Comparison of ENCODE assay signal across 8 cellular contexts in genomic region chr6:138765896-138766487, GRCh38. TPM values are rescaled to one million over a fixed set of nuclear protein-coding genes. Genes with fewer than 3 reads are reported as not detected.
DNase-seq lines count a peak whose midpoint lies in the region; ATAC-seq, FAIRE-seq and TF ChIP-seq lines count a peak whose summit lies in the region.

No MANE protein-coding gene starts in this region.

- no peak overlapping the region for H3K4me2 ChIP-seq in A549

- TF ChIP-seq RAD21 in A549 (conservative IDR thresholded peaks at IDR 0.05 in 1 of 2, IDR thresholded peaks at IDR 0.05 in 1 of 2), result peak; percentile 70 to 78

- peak; percentile 66 for TF ChIP-seq CTCF in A549 (IDR thresholded peaks at IDR 0.05)
- TF ChIP-seq CTCF in GM12864 (IDR thresholded peaks at IDR 0.05; ENCODE audit: low read depth, low read length, missing control alignments), result peak; percentile 39
- peak; percentile 59 for TF ChIP-seq CTCF in choroid plexus epithelial cell (conservative IDR thresholded peaks at IDR 0.05; ENCODE audit: low read depth, low read length)

- no peak for FAIRE-seq in A549 (lab: Jason Lieb, UNC)

- no peak for ATAC-seq in A549
- no peak for ATAC-seq in activated CD8-positive, alpha-beta memory T cell treated with anti-CD3 and anti-CD28 coated beads, Interleukin-2, amount 10 ng/mL, durations not matched to agents 7 days and 5 days
- ATAC-seq in activated T-helper 17 cell treated with anti-CD3 and anti-CD28 coated beads, Interleukin-2, amount 50 U/mL, for 72 hours (replicated peaks), result no peak

- no peak overlapping the region for H3K4me3 ChIP-seq in A549
- H3K4me3 ChIP-seq in GM12864 (ENCODE audit: low read depth, low read length), result no peak overlapping the region
- no peak overlapping the region for H3K4me3 ChIP-seq in choroid plexus epithelial cell (ENCODE audit: low read depth, low read length)

- no peak overlapping the region for H3K4me3 Mint-ChIP-seq in activated CD8-positive, alpha-beta memory T cell treated with anti-CD3 and anti-CD28 coated beads, Interleukin-2, amount 10 ng/mL, durations not matched to agents 7 days and 5 days
- no peak overlapping the region for H3K4me3 Mint-ChIP-seq in activated T-helper 17 cell treated with anti-CD3 and anti-CD28 coated beads, Interleukin-2, amount 50 U/mL, for 72 hours

- POLR2A ChIA-PET in A549 (lab: Yijun Ruan, JAX), result no interaction called here

- CTCF ChIA-PET in A549 (lab: Yijun Ruan, JAX), result interaction anchor here (0.6 to 6.9 kb wide), 25 partner anchors 12 to 657 kb away, joined by 3 to 65 read pairs (median 3); no protein-coding TSS in a partner anchor
- CTCF ChIA-PET in activated CD8-positive, alpha-beta memory T cell treated with anti-CD3 and anti-CD28 coated beads, Interleukin-2, amount 10 ng/mL, durations not matched to agents 7 days and 5 days (lab: Charles Lee), result interaction anchor here (0.7 to 4.6 kb wide), 12 partner anchors 9 to 599 kb away, joined by 3 to 49 read pairs (median 4); no protein-coding TSS in a partner anchor

- peak; percentile 28 to 31 for DNase-seq in A549 (ENCODE audit: low read depth in 1 of 2, low spot score in 1 of 2)
- DNase-seq in GM12864 (ENCODE audit: low read depth), result no peak
- DNase-seq in NCI-H345 (lab: John Stamatoyannopoulos, UW), result peak; percentile 52
- peak; percentile 73 for DNase-seq in choroid plexus epithelial cell (ENCODE audit: low read depth)
- DNase-seq in middle frontal gyrus (ENCODE audit: extremely low spot score, low spot score), result peak; percentile 40
- DNase-seq in activated CD8-positive, alpha-beta memory T cell treated with anti-CD3 and anti-CD28 coated beads, Interleukin-2, amount 10 ng/mL, durations not matched to agents 7 days and 5 days, result no peak
- no peak for DNase-seq in activated CD8-positive, alpha-beta memory T cell treated with anti-CD3 and anti-CD28 coated beads, Interleukin-2, amount 50 U/mL, for 48 hours

- no peak overlapping the region for H3K27ac Mint-ChIP-seq in activated CD8-positive, alpha-beta memory T cell treated with anti-CD3 and anti-CD28 coated beads, Interleukin-2, amount 10 ng/mL, durations not matched to agents 7 days and 5 days
- H3K27ac Mint-ChIP-seq in activated T-helper 17 cell treated with anti-CD3 and anti-CD28 coated beads, Interleukin-2, amount 50 U/mL, for 72 hours, result no peak overlapping the region

- TF ChIP-seq POLR2A in A549 (IDR thresholded peaks at IDR 0.05; ENCODE audit: low read length), result no peak

- 86% methylated on average over 3 of the region's 3 CpGs for WGBS in A549 (ENCODE audit: missing lambda C conversion rate)

- H3K4me1 ChIP-seq in A549, result no peaks in the 10 kb centered on the region

- TF ChIP-seq EP300 in A549 (IDR thresholded peaks at IDR 0.05), result no peak

- H3K27ac ChIP-seq in A549, result no peak overlapping the region

- no peaks in the 10 kb centered on the region for H3K36me3 Mint-ChIP-seq in activated CD8-positive, alpha-beta memory T cell treated with anti-CD3 and anti-CD28 coated beads, Interleukin-2, amount 10 ng/mL, durations not matched to agents 7 days and 5 days
- no peaks in the 10 kb centered on the region for H3K36me3 Mint-ChIP-seq in activated T-helper 17 cell treated with anti-CD3 and anti-CD28 coated beads, Interleukin-2, amount 50 U/mL, for 72 hours (ENCODE audit: low read depth)

- H3K4me1 Mint-ChIP-seq in activated CD8-positive, alpha-beta memory T cell treated with anti-CD3 and anti-CD28 coated beads, Interleukin-2, amount 10 ng/mL, durations not matched to agents 7 days and 5 days, result peaks cover 4% of the 10 kb centered on the region
- no peaks in the 10 kb centered on the region for H3K4me1 Mint-ChIP-seq in activated T-helper 17 cell treated with anti-CD3 and anti-CD28 coated beads, Interleukin-2, amount 50 U/mL, for 72 hours

- no peaks in the 10 kb centered on the region for H3K9me3 Mint-ChIP-seq in activated CD8-positive, alpha-beta memory T cell treated with anti-CD3 and anti-CD28 coated beads, Interleukin-2, amount 10 ng/mL, durations not matched to agents 7 days and 5 days (ENCODE audit: low read depth)
- no peaks in the 10 kb centered on the region for H3K9me3 Mint-ChIP-seq in activated T-helper 17 cell treated with anti-CD3 and anti-CD28 coated beads, Interleukin-2, amount 50 U/mL, for 72 hours

- no peaks in the 10 kb centered on the region for H3K9me3 ChIP-seq in A549

- no peaks in the 10 kb centered on the region for H3K27me3 Mint-ChIP-seq in activated CD8-positive, alpha-beta memory T cell treated with anti-CD3 and anti-CD28 coated beads, Interleukin-2, amount 10 ng/mL, durations not matched to agents 7 days and 5 days
- no peaks in the 10 kb centered on the region for H3K27me3 Mint-ChIP-seq in activated T-helper 17 cell treated with anti-CD3 and anti-CD28 coated beads, Interleukin-2, amount 50 U/mL, for 72 hours

TF ChIP-seq in A549, 52 proteins besides CTCF, POLR2A, EP300 and RAD21:
- TF ChIP-seq SMC3 (IDR thresholded peaks at IDR 0.05) (peak; percentile 79), POLR2AphosphoS2 (conservative IDR thresholded peaks at IDR 0.05; ENCODE audit: low read length) (no peak)

RNA-seq across cellular contexts. Expression of gene CCDC28A, which starts 7.6 kb away (rescaled TPM):
- 17.5 and 23.0 TPM in 2 replicates for polyA plus RNA-seq in A549 (2011; rRNA removed)
- polyA plus RNA-seq in A549 (2012; cell fraction: cytosol; rRNA removed), result 5.2 and 5.5 TPM in 2 replicates
- polyA plus RNA-seq in A549 (2012; cell fraction: nucleus; rRNA removed), result 1.4 and 2.6 TPM in 2 replicates
- 8.4 to 11.6 TPM (median 9.0 TPM) in 3 replicates for polyA plus RNA-seq in A549 (2017; fragmentation: RNase III; extraction: RNeasy Plus Mini Kit Qiagen cat#74134 plus additional on column Dnase treatment)
- 2.6 and 5.2 TPM in 2 replicates for polyA minus RNA-seq in A549 (2011; rRNA and poly(A)+ RNA removed)
- total RNA-seq in activated CD8-positive, alpha-beta memory T cell treated with anti-CD3 and anti-CD28 coated beads, Interleukin-2, amount 10 ng/mL, durations not matched to agents 7 days and 5 days, result 10 to 100 TPM; 17.4 to 22.8 TPM
- 10 to 100 TPM; 16.8 to 28.2 TPM for total RNA-seq in activated T-helper 17 cell treated with anti-CD3 and anti-CD28 coated beads, Interleukin-2, amount 50 U/mL, for 72 hours

RNA-seq across cellular contexts. Expression of gene ECT2L, which starts 29.9 kb away (rescaled TPM):
- 0.01 and 0.05 TPM in 2 replicates for polyA plus RNA-seq in A549 (2011; rRNA removed)
- polyA plus RNA-seq in A549 (2012; cell fraction: cytosol; rRNA removed), result not detected in 2 replicates
- not detected in 2 replicates for polyA plus RNA-seq in A549 (2012; cell fraction: nucleus; rRNA removed)
- not detected in 3 replicates for polyA plus RNA-seq in A549 (2017; fragmentation: RNase III; extraction: RNeasy Plus Mini Kit Qiagen cat#74134 plus additional on column Dnase treatment)
- polyA minus RNA-seq in A549 (2011; rRNA and poly(A)+ RNA removed), result not detected in 2 replicates
- not detected for total RNA-seq in activated CD8-positive, alpha-beta memory T cell treated with anti-CD3 and anti-CD28 coated beads, Interleukin-2, amount 10 ng/mL, durations not matched to agents 7 days and 5 days
- under 1 TPM in 1 of 2 donors, not detected in 1; 0.11 TPM for total RNA-seq in activated T-helper 17 cell treated with anti-CD3 and anti-CD28 coated beads, Interleukin-2, amount 50 U/mL, for 72 hours

Comparison
In these comparisons a context has a peak if more than half of its experiments do, and no peak if none do; other contexts are left out.
1. DNase-seq: peak in A549 (2 of 2), NCI-H345 (single experiment), choroid plexus epithelial cell (single experiment) and middle frontal gyrus (single experiment); none in GM12864 (single experiment), activated CD8-positive, alpha-beta memory T cell treated with anti-CD3 and anti-CD28 coated beads, Interleukin-2, amount 10 ng/mL, durations not matched to agents 7 days and 5 days (single experiment) and activated CD8-positive, alpha-beta memory T cell treated with anti-CD3 and anti-CD28 coated beads, Interleukin-2, amount 50 U/mL, for 48 hours (single experiment).
2. Peak in every context shown above with its lines, with median percentiles within 50 percentile points of each other: CTCF ChIP-seq.